ENCODE assay signal across 10 cellular contexts in genomic region chr12:28192145-28192544, GRCh38. TPM values are rescaled to one million over a fixed set of nuclear protein-coding genes. Genes with fewer than 3 reads are reported as not detected.
A peak's percentile ranks its signal among the peaks of the same experiment; 100 is the strongest.
DNase-seq lines count a peak whose midpoint lies in the region; ATAC-seq lines count a peak whose summit lies in the region.
"Had no signal": no experiment of that assay in that cellular context is flagged by ENCODE, and none has a peak within 500 bp of the region (broad histone marks: within the 10 kb centered on the region; RNA-seq: fewer than 3 reads in every experiment).

No MANE protein-coding gene starts in this region.

- H3K9me3 ChIP-seq in muscle layer of duodenum (ENCODE audit: control insufficient read depth in 1 of 2, low read length in 2 of 2), result peaks cover 0 to 3% of the 10 kb centered on the region in 2 donors

- peak overlapping the region; percentile 95 for H3K4me3 Mint-ChIP-seq in stimulated activated naive CD8-positive, alpha-beta T cell treated with anti-CD3 and anti-CD28 coated beads, Interleukin-15, Interleukin-2, amounts not matched to agents 100 ng/mL and 50 ng/mL, for 24 hours
- peak overlapping the region; percentile 90 for H3K4me3 Mint-ChIP-seq in activated T-helper 17 cell treated with anti-CD3 and anti-CD28 coated beads, Interleukin-2, amount 50 U/mL, for 72 hours

- no peaks in the 10 kb centered on the region for H3K27me3 ChIP-seq in muscle layer of duodenum (ENCODE audit: low read depth, low read length)

- ATAC-seq in stimulated activated naive CD8-positive, alpha-beta T cell treated with anti-CD3 and anti-CD28 coated beads, Interleukin-15, Interleukin-2, amounts not matched to agents 100 U/mL and 50 U/mL, for 24 hours, result no peak
- ATAC-seq in activated T-helper 17 cell treated with anti-CD3 and anti-CD28 coated beads, Interleukin-2, amount 50 U/mL, for 72 hours (replicated peaks), result no peak
- ATAC-seq in HG02852 (IDR thresholded peaks at IDR 0.05; ENCODE audit: unreplicated experiment), result no peak

- H3K36me3 Mint-ChIP-seq in stimulated activated naive CD8-positive, alpha-beta T cell treated with anti-CD3 and anti-CD28 coated beads, Interleukin-15, Interleukin-2, amounts not matched to agents 100 ng/mL and 50 ng/mL, for 24 hours (ENCODE audit: low read depth), result peaks cover 23% of the 10 kb centered on the region
- peaks cover 18% of the 10 kb centered on the region for H3K36me3 Mint-ChIP-seq in activated T-helper 17 cell treated with anti-CD3 and anti-CD28 coated beads, Interleukin-2, amount 50 U/mL, for 72 hours (ENCODE audit: low read depth)

- peak overlapping the region; percentile 95 for H3K27ac ChIP-seq in muscle layer of duodenum (ENCODE audit: low read length)

- peaks cover 58% of the 10 kb centered on the region for H3K4me1 Mint-ChIP-seq in stimulated activated naive CD8-positive, alpha-beta T cell treated with anti-CD3 and anti-CD28 coated beads, Interleukin-15, Interleukin-2, amounts not matched to agents 100 ng/mL and 50 ng/mL, for 24 hours (ENCODE audit: low read depth)
- peaks cover 22% of the 10 kb centered on the region for H3K4me1 Mint-ChIP-seq in activated T-helper 17 cell treated with anti-CD3 and anti-CD28 coated beads, Interleukin-2, amount 50 U/mL, for 72 hours

- H3K9me3 Mint-ChIP-seq in stimulated activated naive CD8-positive, alpha-beta T cell treated with anti-CD3 and anti-CD28 coated beads, Interleukin-15, Interleukin-2, amounts not matched to agents 100 ng/mL and 50 ng/mL, for 24 hours, result peaks cover 8% of the 10 kb centered on the region
- no peaks in the 10 kb centered on the region for H3K9me3 Mint-ChIP-seq in activated T-helper 17 cell treated with anti-CD3 and anti-CD28 coated beads, Interleukin-2, amount 50 U/mL, for 72 hours

- H3K4me1 ChIP-seq in muscle layer of duodenum (ENCODE audit: control insufficient read depth in 1 of 2, insufficient read depth in 2 of 2, low read length in 2 of 2), result peaks cover 0 to 7% of the 10 kb centered on the region in 2 donors

- H3K27me3 Mint-ChIP-seq in stimulated activated naive CD8-positive, alpha-beta T cell treated with anti-CD3 and anti-CD28 coated beads, Interleukin-15, Interleukin-2, amounts not matched to agents 100 ng/mL and 50 ng/mL, for 24 hours, result no peaks in the 10 kb centered on the region
- no peaks in the 10 kb centered on the region for H3K27me3 Mint-ChIP-seq in activated T-helper 17 cell treated with anti-CD3 and anti-CD28 coated beads, Interleukin-2, amount 50 U/mL, for 72 hours

- peak overlapping the region; percentile 99 for H3K27ac Mint-ChIP-seq in stimulated activated naive CD8-positive, alpha-beta T cell treated with anti-CD3 and anti-CD28 coated beads, Interleukin-15, Interleukin-2, amounts not matched to agents 100 ng/mL and 50 ng/mL, for 24 hours
- H3K27ac Mint-ChIP-seq in activated T-helper 17 cell treated with anti-CD3 and anti-CD28 coated beads, Interleukin-2, amount 50 U/mL, for 72 hours, result peak overlapping the region; percentile 96

- no peak overlapping the region for H3K4me3 ChIP-seq in muscle layer of duodenum (ENCODE audit: low read depth in 1 of 2, low read length in 2 of 2)

- peaks cover 0 to 9% of the 10 kb centered on the region in 2 donors for H3K36me3 ChIP-seq in muscle layer of duodenum (ENCODE audit: control insufficient read depth in 1 of 2, insufficient read depth in 2 of 2, low read length in 2 of 2)

- DNase-seq in stimulated activated naive CD8-positive, alpha-beta T cell treated with anti-CD3 and anti-CD28 coated beads, Interleukin-15, Interleukin-2, amounts not matched to agents 100 U/mL and 50 U/mL, for 24 hours, result no peak
- no peak for DNase-seq in SHP77 (lab: John Stamatoyannopoulos, UW)
- DNase-seq in HK-2 (ENCODE audit: unreplicated experiment), result no peak
- DNase-seq in NCI-H69 (lab: John Stamatoyannopoulos, UW), result no peak
- DNase-seq: amniotic stem cell, NCI-H1694 had no signal

RNA-seq across cellular contexts. Expression of gene CCDC91, which starts 1.9 kb away (rescaled TPM):
- 10 to 100 TPM; 21.4 to 27.4 TPM for total RNA-seq in activated T-helper 17 cell treated with anti-CD3 and anti-CD28 coated beads, Interleukin-2, amount 50 U/mL, for 72 hours
